Comparison of ENCODE assay signal across 9 cellular contexts in genomic region chr4:681736-682451, GRCh38. TPM values are rescaled to one million over a fixed set of nuclear protein-coding genes. Genes with fewer than 3 reads are reported as not detected.
A peak's percentile ranks its signal among the peaks of the same experiment; 100 is the strongest.
DNase-seq lines count a peak whose midpoint lies in the region; ATAC-seq and TF ChIP-seq lines count a peak whose summit lies in the region.
"Had no signal": no experiment of that assay in that cellular context is flagged by ENCODE, and none has a peak within 500 bp of the region (broad histone marks: within the 10 kb centered on the region; RNA-seq: fewer than 3 reads in every experiment).

No MANE protein-coding gene starts in this region.

- no peak for TF ChIP-seq CTCF in Panc1 (IDR thresholded peaks at IDR 0.05)
- TF ChIP-seq CTCF in dorsolateral prefrontal cortex (IDR thresholded peaks at IDR 0.05 in 54 of 56, conservative IDR thresholded peaks at IDR 0.05 in 2 of 56; ENCODE audit: low read depth in 1 of 56, partially characterized antibody in 56 of 56), result no peak

- intact Hi-C loops in Panc1 (cut with micrococcal nuclease; ENCODE audit: unreplicated experiment) (no loop called here), dorsolateral prefrontal cortex (cut with DNase I) (no loop called here)

- peaks cover 11% of the 10 kb centered on the region for H3K4me1 ChIP-seq in Panc1 (ENCODE audit: control insufficient read depth, insufficient read depth, low read length)

- in situ Hi-C loops in Panc1 (cut with HindIII; ENCODE audit: low pct_unique_long_range_greater_than_20kb, low sequenced_read_pairs), result no loop called here

- H3K4me3 ChIP-seq in Panc1 (ENCODE audit: low read depth in 2 of 2, low read length in 2 of 2) (peak overlapping the region; percentile 39 to 47), dorsolateral prefrontal cortex (peak overlapping the region in 11 of 59 donors; percentile 12 to 62 (median 35))

- no TSS peak for BruUV-seq in Panc1 (replicated peaks; lab: Mats Ljungman, UMichigan)

- H3K27me3 ChIP-seq in Panc1 (ENCODE audit: control insufficient read depth, insufficient read depth, low read length), result no peaks in the 10 kb centered on the region
- no peaks in the 10 kb centered on the region for H3K27me3 ChIP-seq in dorsolateral prefrontal cortex

- CTCF ChIA-PET in Panc1 (lab: Charles Lee), result no interaction called here

- H3K27ac ChIP-seq in Panc1 (ENCODE audit: low read length), result no peak overlapping the region
- peak overlapping the region in 1 of 59 donors; percentile 44 for H3K27ac ChIP-seq in dorsolateral prefrontal cortex

- no peaks in the 10 kb centered on the region for H3K36me3 ChIP-seq in Panc1 (ENCODE audit: control insufficient read depth, insufficient read depth, low read length)

- DNase-seq in stimulated activated CD4-positive, alpha-beta T cell treated with anti-CD3 and anti-CD28 coated beads, Interleukin-15, amount 100 ng/mL, for 24 hours, result peak; percentile 36
- DNase-seq in stimulated activated CD4-positive, alpha-beta T cell treated with anti-CD3 and anti-CD28 coated beads, Interleukin-1b, Interleukin-23, amount 100 ng/mL, for 48 hours, result no peak
- no peak for DNase-seq in Panc1 (ENCODE audit: low read depth, low spot score)
- peak; percentile 84 for DNase-seq in iPS-NIHi11 (ENCODE audit: low spot score)
- DNase-seq in dorsolateral prefrontal cortex, result no peak
- DNase-seq: T1000 had no signal

- POLR2A ChIA-PET in Panc1 (lab: Charles Lee), result no interaction called here

- ATAC-seq in Panc1, result peak; percentile 8; the same call in 1 of the 2 replicates
- no peak for ATAC-seq in HG03108 (IDR thresholded peaks at IDR 0.05; ENCODE audit: unreplicated experiment)
- no peak for ATAC-seq in HG02763 (IDR thresholded peaks at IDR 0.05; ENCODE audit: unreplicated experiment)
- no peak for ATAC-seq in GM18873 (IDR thresholded peaks at IDR 0.05; ENCODE audit: low FRiP score, unreplicated experiment)

- no peaks in the 10 kb centered on the region for H3K9me3 ChIP-seq in Panc1 (ENCODE audit: control insufficient read depth, insufficient read depth, low read depth, low read length)

RNA-seq across cellular contexts. Expression of gene SLC49A3, which starts 7.1 kb away (rescaled TPM):
- total RNA-seq in Panc1 (2021; ENCODE audit: unreplicated experiment), result 0.62 TPM
- 0.59 TPM for polyA plus RNA-seq in Panc1 (2012; ENCODE audit: insufficient read length)
- 10 to 100 TPM in 10 of 120 experiments, 1 to 10 TPM in 110; 2.7 to 12.4 (median 5.8) TPM for total RNA-seq in dorsolateral prefrontal cortex

RNA-seq across cellular contexts. Expression of gene MYL5, which starts 7.6 kb away (rescaled TPM):
- total RNA-seq in Panc1 (2021; ENCODE audit: unreplicated experiment) (12.0 TPM), dorsolateral prefrontal cortex (10 to 100 TPM in 92 of 120 experiments, 1 to 10 TPM in 28; 5.0 to 32.6 (median 13.8) TPM)
- polyA plus RNA-seq in Panc1 (2012; ENCODE audit: insufficient read length), result 14.5 TPM

RNA-seq across cellular contexts. Expression of gene ATP5ME, which starts 7.8 kb away (rescaled TPM):
- total RNA-seq in Panc1 (2021; ENCODE audit: unreplicated experiment) (257 TPM), dorsolateral prefrontal cortex (100 to 1,000 TPM; 167 to 373 (median 261) TPM)
- polyA plus RNA-seq in Panc1 (2012; ENCODE audit: insufficient read length), result 535 TPM

RNA-seq across cellular contexts. Expression of gene PCGF3, which starts 23.7 kb away (rescaled TPM):
- 44.6 TPM for total RNA-seq in Panc1 (2021; ENCODE audit: unreplicated experiment)
- 65.6 TPM for polyA plus RNA-seq in Panc1 (2012; ENCODE audit: insufficient read length)
- total RNA-seq in dorsolateral prefrontal cortex, result 10 to 100 TPM; 32.0 to 54.7 (median 45.0) TPM

RNA-seq across cellular contexts. Expression of gene PDE6B, which starts 56.5 kb away (rescaled TPM):
- total RNA-seq in Panc1 (2021; ENCODE audit: unreplicated experiment), result 6.5 TPM
- polyA plus RNA-seq in Panc1 (2012; ENCODE audit: insufficient read length), result 16.7 TPM
- total RNA-seq in dorsolateral prefrontal cortex, result 10 to 100 TPM in 116 of 120 experiments, 1 to 10 TPM in 4; 6.4 to 96.3 (median 26.0) TPM

Comparison
In these comparisons a context has a peak if more than half of its experiments do, and no peak if none do; other contexts are left out.
1. DNase-seq: peak in stimulated activated CD4-positive, alpha-beta T cell treated with anti-CD3 and anti-CD28 coated beads, Interleukin-15, amount 100 ng/mL, for 24 hours (single experiment) and iPS-NIHi11 (single experiment); none in stimulated activated CD4-positive, alpha-beta T cell treated with anti-CD3 and anti-CD28 coated beads, Interleukin-1b, Interleukin-23, amount 100 ng/mL, for 48 hours (single experiment), Panc1 (single experiment) and dorsolateral prefrontal cortex (0 of 10).